Comparison of ENCODE assay signal across 14 cellular contexts in the genomic region with DNA sequence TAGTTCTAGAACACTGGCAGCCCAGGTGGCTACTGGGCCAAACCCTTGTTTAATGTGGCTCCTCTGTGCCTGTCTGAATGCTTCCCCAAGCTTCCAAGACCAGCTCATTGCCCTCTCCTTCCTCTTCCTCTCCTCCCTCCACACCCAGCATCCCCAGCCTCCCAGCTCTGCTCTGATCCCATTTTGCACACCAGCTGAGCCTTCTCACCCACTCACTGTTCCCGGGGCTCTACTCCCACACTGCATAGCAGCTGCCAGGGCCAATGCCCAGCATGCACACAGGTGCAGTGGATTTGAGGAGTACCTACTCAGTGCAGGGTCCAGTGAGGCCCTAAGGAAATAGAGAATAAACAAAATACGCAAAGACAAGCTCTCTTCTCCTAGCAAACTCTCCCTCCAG. TPM values are rescaled to one million over a fixed set of nuclear protein-coding genes. Genes with fewer than 3 reads are reported as not detected.
DNase-seq lines count a peak whose midpoint lies in the region; ATAC-seq, FAIRE-seq and TF ChIP-seq lines count a peak whose summit lies in the region.
"Had no signal": no experiment of that assay in that cellular context is flagged by ENCODE, and none has a peak within 500 bp of the region (broad histone marks: within the 10 kb centered on the region; RNA-seq: fewer than 3 reads in every experiment).

No MANE protein-coding gene starts in this region.

- ATAC-seq in HepG2 (no peak), right lobe of liver (no peak), HG02623 (IDR thresholded peaks at IDR 0.05; ENCODE audit: unreplicated experiment) (no peak)
- ATAC-seq in stimulated activated effector memory CD8-positive, alpha-beta T cell treated with anti-CD3 and anti-CD28 coated beads, Interleukin-12 subunit alpha, Interleukin-12 subunit beta, amount 100 ng/mL, for 72 hours, result no peak

- H3K9me3 ChIP-seq in HepG2 (ENCODE audit: low read length), result no peaks in the 10 kb centered on the region
- H3K9me3 ChIP-seq in right lobe of liver, result no peaks in the 10 kb centered on the region
- H3K9me3 ChIP-seq: BE2C had no signal

- H3K27me3 ChIP-seq in HepG2 (ENCODE audit: control insufficient read depth in 1 of 2, insufficient read depth in 2 of 2, low read length in 2 of 2) (no peaks in the 10 kb centered on the region), right lobe of liver (no peaks in the 10 kb centered on the region)
- H3K27me3 ChIP-seq: BE2C had no signal

- H3K36me3 ChIP-seq in HepG2 (replicated peaks in 1 of 2; ENCODE audit: control insufficient read depth in 1 of 2, insufficient read depth in 2 of 2, low read length in 2 of 2) (peaks cover 2 to 32% of the 10 kb centered on the region in 2 experiments; a peak in 4 of 5 replicates), right lobe of liver (peaks cover 0 to 13% (median 0%) of the 10 kb centered on the region in 4 donors)

- CTCF ChIA-PET in HepG2 (lab: Yijun Ruan, JAX; ENCODE audit: low intra/inter-chr PET ratio, low total read pairs), result interaction anchor here (0.8 to 1.2 kb wide), 4 partner anchors 22 to 381 kb away, joined by 3 to 8 read pairs (median 4); no protein-coding TSS in a partner anchor

- WGBS in HepG2 (ENCODE audit: low lambda C conversion rate), result 84% methylated on average over 2 of the region's 2 CpGs
- WGBS in right lobe of liver (ENCODE audit: insufficient coverage, low coverage, low lambda C conversion rate, missing lambda C conversion rate), result 71% methylated on average over 2 of the region's 2 CpGs

- H3K4me1 ChIP-seq in HepG2 (ENCODE audit: insufficient read depth, low read length), result no peaks in the 10 kb centered on the region
- no peaks in the 10 kb centered on the region for H3K4me1 ChIP-seq in right lobe of liver
- H3K4me1 ChIP-seq: BE2C had no signal

- peaks cover 6% of the 10 kb centered on the region for H3K36me3 Mint-ChIP-seq in stimulated activated effector memory CD8-positive, alpha-beta T cell treated with anti-CD3 and anti-CD28 coated beads, Interleukin-12 subunit alpha, Interleukin-12 subunit beta, amount 100 ng/mL, for 72 hours
- H3K36me3 Mint-ChIP-seq: CD4-positive, CD25-positive, alpha-beta regulatory T cell had no signal

- POLR2A ChIA-PET in HepG2 (lab: Yijun Ruan, JAX), result interaction anchor here (0.6 to 2.7 kb wide), 3 partner anchors 8 to 380 kb away, joined by 3 to 6 read pairs (median 3); no protein-coding TSS in a partner anchor

- no peaks in the 10 kb centered on the region for H3K79me2 ChIP-seq in HepG2 (ENCODE audit: insufficient read depth, low read length)

- DNase-seq in HepG2 (ENCODE audit: low spot score), result no peak
- DNase-seq in right lobe of liver, result no peak
- DNase-seq in head of caudate nucleus, result peak in 31 of 42 donors; percentile 5 to 76 (median 32)
- peak; percentile 44 for DNase-seq in occipital lobe (lab: John Stamatoyannopoulos, UW)
- no peak for DNase-seq in stimulated activated effector memory CD8-positive, alpha-beta T cell treated with anti-CD3 and anti-CD28 coated beads, Interleukin-12 subunit alpha, Interleukin-12 subunit beta, amount 100 ng/mL, for 72 hours (ENCODE audit: low spot score in 2 of 2)
- DNase-seq: DMS 273 treated with DMSO at 0.1 percent for 48 hours had no signal

- H3K4me3 ChIP-seq in HepG2 (replicated peaks in 1 of 3; ENCODE audit: insufficient read depth in 1 of 3, low read depth in 2 of 3, low read length in 3 of 3) (no peak overlapping the region), right lobe of liver (no peak overlapping the region)
- H3K4me3 ChIP-seq: GM12878 had no signal

- TF ChIP-seq CTCF in HepG2 (CRISPR knock-in tag; IDR thresholded peaks at IDR 0.05) (no peak), right lobe of liver (IDR thresholded peaks at IDR 0.05) (no peak)

- intact Hi-C loops in HepG2 (cut with micrococcal nuclease; ENCODE audit: unreplicated experiment), result loop anchor here (5.0 kb wide), 1 partner anchor 380 kb away; no protein-coding TSS in a partner anchor
- intact Hi-C loops in right lobe of liver (cut with DNase I), result loop anchor here in 1 of 2 donors (10.0 kb wide), 1 partner anchor 178 kb away; no protein-coding TSS in a partner anchor
- intact Hi-C loops in head of caudate nucleus (cut with DNase I), result no loop called here

- TF ChIP-seq RAD21 in HepG2 (CRISPR knock-in tag; IDR thresholded peaks at IDR 0.05), result no peak

- no peak overlapping the region for H3K4me3 Mint-ChIP-seq in stimulated activated effector memory CD8-positive, alpha-beta T cell treated with anti-CD3 and anti-CD28 coated beads, Interleukin-12 subunit alpha, Interleukin-12 subunit beta, amount 100 ng/mL, for 72 hours
- H3K4me3 Mint-ChIP-seq: CD4-positive, CD25-positive, alpha-beta regulatory T cell; CD8-positive, alpha-beta memory T cell; HFFc6 had no signal

- in situ Hi-C loops in HepG2 (cut with HindIII; ENCODE audit: extremely low pct_ligation_motif_present, low pct_unique_long_range_greater_than_20kb), result loop anchor here (5.0 to 25.0 kb wide), 3 partner anchors 175 to 382 kb away; a partner anchor contains a TSS

- H3K4me1 Mint-ChIP-seq in stimulated activated effector memory CD8-positive, alpha-beta T cell treated with anti-CD3 and anti-CD28 coated beads, Interleukin-12 subunit alpha, Interleukin-12 subunit beta, amount 100 ng/mL, for 72 hours, result peaks cover 5% of the 10 kb centered on the region
- H3K4me1 Mint-ChIP-seq: CD8-positive, alpha-beta memory T cell had no signal

- FAIRE-seq in HepG2 (lab: Jason Lieb, UNC), result no peak
- FAIRE-seq: GM12878, GM19239, H54 had no signal

- H3K9me3 Mint-ChIP-seq in stimulated activated effector memory CD8-positive, alpha-beta T cell treated with anti-CD3 and anti-CD28 coated beads, Interleukin-12 subunit alpha, Interleukin-12 subunit beta, amount 100 ng/mL, for 72 hours, result no peaks in the 10 kb centered on the region
- H3K9me3 Mint-ChIP-seq: CD8-positive, alpha-beta memory T cell; HFFc6 had no signal

- H3K27ac Mint-ChIP-seq in stimulated activated effector memory CD8-positive, alpha-beta T cell treated with anti-CD3 and anti-CD28 coated beads, Interleukin-12 subunit alpha, Interleukin-12 subunit beta, amount 100 ng/mL, for 72 hours, result no peak overlapping the region
- H3K27ac Mint-ChIP-seq: CD4-positive, CD25-positive, alpha-beta regulatory T cell; HFFc6 had no signal

- no peak for TF ChIP-seq EP300 in HepG2 (IDR thresholded peaks at IDR 0.05; ENCODE audit: low read depth in 2 of 2, low read length in 2 of 2)
- no peak for TF ChIP-seq EP300 in HepG2 (CRISPR knock-in tag; IDR thresholded peaks at IDR 0.05; ENCODE audit: borderline replicate concordance)

- no peak overlapping the region for H3K27ac ChIP-seq in HepG2 (ENCODE audit: extremely low read length, insufficient read depth, low read length)
- no peak overlapping the region for H3K27ac ChIP-seq in right lobe of liver

- no TSS peak for BruUV-seq in HepG2 (replicated peaks; lab: Mats Ljungman, UMichigan)

- TF ChIP-seq POLR2A in HepG2 (IDR thresholded peaks at IDR 0.05; ENCODE audit: insufficient read depth in 1 of 2, low read depth in 2 of 2, low read length in 2 of 2) (no peak), right lobe of liver (IDR thresholded peaks at IDR 0.05) (no peak)

- H3K4me2 ChIP-seq in HepG2 (ENCODE audit: low read depth, low read length), result no peak overlapping the region

- no peak overlapping the region for H2AFZ ChIP-seq in HepG2 (ENCODE audit: low read length)

- no peak overlapping the region for H3K9ac ChIP-seq in HepG2 (ENCODE audit: insufficient read depth, low read depth, low read length)

- no peaks in the 10 kb centered on the region for H4K20me1 ChIP-seq in HepG2 (ENCODE audit: insufficient read depth, low read length)

TF ChIP-seq in HepG2, 621 proteins besides CTCF, POLR2A, EP300 and RAD21 (continues in another document):
- no peak for TF ChIP-seq PHF21A (CRISPR knock-in tag; IDR thresholded peaks at IDR 0.05)

RNA-seq across cellular contexts. Expression of a gene that starts 46.7 kb away (rescaled TPM):
- total RNA-seq in HepG2 (2016; rRNA removed; fragmentation: Illumina TruSeq; extraction: Trizol) (130 and 140 TPM in 2 replicates), right lobe of liver (100 to 1,000 TPM in 2 of 6 experiments, 10 to 100 TPM in 4; 78.8 to 340 (median 90.3) TPM), occipital lobe (51.3 TPM)
- 19.1 and 21.3 TPM in 2 replicates for total RNA-seq in HepG2 (2016; cell fraction: cytosol; rRNA removed; fragmentation: Illumina TruSeq; extraction: Trizol; ENCODE audit: low read depth)
- total RNA-seq in HepG2 (2016; cell fraction: insoluble cytoplasmic fraction; rRNA removed; fragmentation: Illumina TruSeq; extraction: Trizol), result 132 and 135 TPM in 2 replicates
- total RNA-seq in HepG2 (2016; cell fraction: membrane; rRNA removed; fragmentation: Illumina TruSeq; extraction: Trizol), result 47.4 and 55.1 TPM in 2 replicates
- total RNA-seq in HepG2 (2016; cell fraction: nucleus; rRNA removed; fragmentation: Illumina TruSeq; extraction: Trizol), result 251 and 257 TPM in 2 replicates
- 36.8 and 43.0 TPM in 2 replicates for polyA plus RNA-seq in HepG2 (2011; rRNA removed)
- polyA plus RNA-seq in HepG2 (2011; cell fraction: cytosol; rRNA removed), result 14.4 and 28.4 TPM in 2 replicates
- 39.1 and 57.9 TPM in 2 replicates for polyA plus RNA-seq in HepG2 (2011; cell fraction: nucleus; rRNA removed)
- polyA plus RNA-seq in HepG2 (2012), result 53.4 and 86.4 TPM in 2 replicates
- polyA plus RNA-seq in HepG2 (2016; cell fraction: cytosol; fragmentation: Illumina TruSeq; extraction: Trizol; ENCODE audit: low read depth), result 5.1 and 5.7 TPM in 2 replicates
- polyA plus RNA-seq in HepG2 (2016; cell fraction: insoluble cytoplasmic fraction; fragmentation: Illumina TruSeq; extraction: Trizol; ENCODE audit: low read depth), result 57.8 and 65.3 TPM in 2 replicates
- 14.2 and 17.2 TPM in 2 replicates for polyA plus RNA-seq in HepG2 (2016; cell fraction: membrane; fragmentation: Illumina TruSeq; extraction: Trizol; ENCODE audit: low read depth)
- 165 and 177 TPM in 2 replicates for polyA plus RNA-seq in HepG2 (2016; cell fraction: nucleus; fragmentation: Illumina TruSeq; extraction: Trizol; ENCODE audit: insufficient read depth, low read depth)
- 18.6 and 65.9 TPM in 2 replicates for polyA minus RNA-seq in HepG2 (2011; rRNA and poly(A)+ RNA removed; ENCODE audit: low replicate concordance)
- polyA minus RNA-seq in HepG2 (2011; cell fraction: cytosol; rRNA and poly(A)+ RNA removed), result 23.7 and 35.7 TPM in 2 replicates
- polyA minus RNA-seq in HepG2 (2011; cell fraction: nucleus; rRNA and poly(A)+ RNA removed), result 174 and 229 TPM in 2 replicates

Comparison
In these comparisons a context has a peak if more than half of its experiments do, and no peak if none do; other contexts are left out.
1. DNase-seq: peak in head of caudate nucleus (31 of 42) and occipital lobe (single experiment); none in HepG2 (single experiment), right lobe of liver (0 of 3) and stimulated activated effector memory CD8-positive, alpha-beta T cell treated with anti-CD3 and anti-CD28 coated beads, Interleukin-12 subunit alpha, Interleukin-12 subunit beta, amount 100 ng/mL, for 72 hours (0 of 2).